In genomic region chr5:172838151-172838875, GRCh38 we compare ENCODE assay signal across 12 cellular contexts. TPM values are rescaled to one million over a fixed set of nuclear protein-coding genes. Genes with fewer than 3 reads are reported as not detected.
DNase-seq lines count a peak whose midpoint lies in the region; ATAC-seq and TF ChIP-seq lines count a peak whose summit lies in the region.
"Had no signal": no experiment of that assay in that cellular context is flagged by ENCODE, and none has a peak within 500 bp of the region (broad histone marks: within the 10 kb centered on the region; RNA-seq: fewer than 3 reads in every experiment).

No MANE protein-coding gene starts in this region.

- H3K36me3 ChIP-seq in naive thymus-derived CD4-positive, alpha-beta T cell (ENCODE audit: control insufficient read depth in 2 of 3, insufficient read depth in 3 of 3, low read length in 3 of 3), result no peaks in the 10 kb centered on the region
- H3K36me3 ChIP-seq in upper lobe of left lung, result peaks cover 0 to 3% (median 0%) of the 10 kb centered on the region in 4 donors

- peaks cover 41% of the 10 kb centered on the region for H3K4me1 Mint-ChIP-seq in activated naive CD4-positive, alpha-beta T cell treated with anti-CD3 and anti-CD28 coated beads for 36 hours (ENCODE audit: low read depth)
- H3K4me1 Mint-ChIP-seq in activated T-helper 17 cell treated with anti-CD3 and anti-CD28 coated beads, Interleukin-2, amount 50 U/mL, for 72 hours, result peaks cover 8% of the 10 kb centered on the region
- peaks cover 35 to 64% (median 48%) of the 10 kb centered on the region in 7 donors for H3K4me1 Mint-ChIP-seq in naive thymus-derived CD4-positive, alpha-beta T cell

- 84 to 100% methylated on average over 1 to 3 of the region's 3 CpGs for WGBS in upper lobe of left lung, 2 donors

- TF ChIP-seq EP300 in upper lobe of left lung (IDR thresholded peaks at IDR 0.05), result no peak

- peak overlapping the region; percentile 85 to 89 for H3K27ac Mint-ChIP-seq in activated naive CD4-positive, alpha-beta T cell treated with anti-CD3 and anti-CD28 coated beads, Interleukin-2, amount 50 U/mL, for 72 hours
- no peak overlapping the region for H3K27ac Mint-ChIP-seq in activated naive CD4-positive, alpha-beta T cell treated with anti-CD3 and anti-CD28 coated beads for 36 hours
- H3K27ac Mint-ChIP-seq in activated T-helper 17 cell treated with anti-CD3 and anti-CD28 coated beads, Interleukin-2, amount 50 U/mL, for 72 hours, result no peak overlapping the region
- peak overlapping the region in 8 of 9 donors; percentile 85 to 97 (median 92) for H3K27ac Mint-ChIP-seq in naive thymus-derived CD4-positive, alpha-beta T cell
- H3K27ac Mint-ChIP-seq: GM23338 had no signal

- TF ChIP-seq CTCF in upper lobe of left lung (IDR thresholded peaks at IDR 0.05), result no peak

- peaks cover 2 to 11% of the 10 kb centered on the region in 2 donors for H3K36me3 Mint-ChIP-seq in activated naive CD4-positive, alpha-beta T cell treated with anti-CD3 and anti-CD28 coated beads, Interleukin-2, amount 50 U/mL, for 72 hours
- H3K36me3 Mint-ChIP-seq in activated naive CD4-positive, alpha-beta T cell treated with anti-CD3 and anti-CD28 coated beads for 36 hours (ENCODE audit: low read depth), result peaks cover 5% of the 10 kb centered on the region
- no peaks in the 10 kb centered on the region for H3K36me3 Mint-ChIP-seq in activated T-helper 17 cell treated with anti-CD3 and anti-CD28 coated beads, Interleukin-2, amount 50 U/mL, for 72 hours (ENCODE audit: low read depth)
- peaks cover 0 to 17% (median 7%) of the 10 kb centered on the region in 5 donors for H3K36me3 Mint-ChIP-seq in naive thymus-derived CD4-positive, alpha-beta T cell

- no peaks in the 10 kb centered on the region for H3K9me3 Mint-ChIP-seq in activated naive CD4-positive, alpha-beta T cell treated with anti-CD3 and anti-CD28 coated beads, Interleukin-2, amount 50 U/mL, for 72 hours
- no peaks in the 10 kb centered on the region for H3K9me3 Mint-ChIP-seq in activated naive CD4-positive, alpha-beta T cell treated with anti-CD3 and anti-CD28 coated beads for 36 hours
- no peaks in the 10 kb centered on the region for H3K9me3 Mint-ChIP-seq in activated T-helper 17 cell treated with anti-CD3 and anti-CD28 coated beads, Interleukin-2, amount 50 U/mL, for 72 hours
- peaks cover 0 to 2% (median 0%) of the 10 kb centered on the region in 11 donors for H3K9me3 Mint-ChIP-seq in naive thymus-derived CD4-positive, alpha-beta T cell
- H3K9me3 Mint-ChIP-seq: GM23338 had no signal

- H3K27me3 Mint-ChIP-seq in activated naive CD4-positive, alpha-beta T cell treated with anti-CD3 and anti-CD28 coated beads for 36 hours (ENCODE audit: low read depth), result no peaks in the 10 kb centered on the region
- H3K27me3 Mint-ChIP-seq in activated T-helper 17 cell treated with anti-CD3 and anti-CD28 coated beads, Interleukin-2, amount 50 U/mL, for 72 hours, result no peaks in the 10 kb centered on the region
- H3K27me3 Mint-ChIP-seq in naive thymus-derived CD4-positive, alpha-beta T cell, result no peaks in the 10 kb centered on the region

- H3K4me3 ChIP-seq in naive thymus-derived CD4-positive, alpha-beta T cell (ENCODE audit: low read length), result no peak overlapping the region
- H3K4me3 ChIP-seq in upper lobe of left lung, result peak overlapping the region in 1 of 4 donors; percentile 3
- H3K4me3 ChIP-seq: GM23338 had no signal

- CTCF ChIA-PET in activated naive CD4-positive, alpha-beta T cell treated with anti-CD3 and anti-CD28 coated beads for 36 hours (lab: Charles Lee), result interaction anchor here (0.6 to 0.7 kb wide), 3 partner anchors 96 to 123 kb away, joined by 3 to 6 read pairs (median 3); no protein-coding TSS in a partner anchor
- CTCF ChIA-PET in naive thymus-derived CD4-positive, alpha-beta T cell (lab: Charles Lee), result no interaction called here

- H3K4me1 ChIP-seq in naive thymus-derived CD4-positive, alpha-beta T cell (ENCODE audit: control insufficient read depth in 2 of 2, insufficient read depth in 2 of 2, low read length in 2 of 2), result peaks cover 20 to 38% of the 10 kb centered on the region in 2 donors
- H3K4me1 ChIP-seq in upper lobe of left lung, result peaks cover 40 to 56% (median 47%) of the 10 kb centered on the region in 4 donors

- H3K9me3 ChIP-seq in naive thymus-derived CD4-positive, alpha-beta T cell (ENCODE audit: control insufficient read depth in 2 of 3, low read length in 3 of 3), result no peaks in the 10 kb centered on the region
- no peaks in the 10 kb centered on the region for H3K9me3 ChIP-seq in upper lobe of left lung

- no peak for DNase-seq in activated naive CD4-positive, alpha-beta T cell treated with anti-CD3 and anti-CD28 coated beads, Interleukin-2, amount 50 U/mL, for 72 hours (ENCODE audit: low spot score in 2 of 2)
- DNase-seq in activated naive CD4-positive, alpha-beta T cell treated with anti-CD3 and anti-CD28 coated beads for 36 hours, result no peak
- no peak for DNase-seq in naive thymus-derived CD4-positive, alpha-beta T cell
- DNase-seq in upper lobe of left lung (no peak), erythroblast (lab: John Stamatoyannopoulos, UW) (no peak)
- DNase-seq: EL; islet precursor cell; stimulated activated naive CD4-positive, alpha-beta T cell treated with Interleukin-2 at 50 U/mL for 16 hours had no signal

- H3K4me3 Mint-ChIP-seq in activated naive CD4-positive, alpha-beta T cell treated with anti-CD3 and anti-CD28 coated beads for 36 hours, result no peak overlapping the region
- peak overlapping the region; percentile 45 for H3K4me3 Mint-ChIP-seq in activated T-helper 17 cell treated with anti-CD3 and anti-CD28 coated beads, Interleukin-2, amount 50 U/mL, for 72 hours
- peak overlapping the region in 8 of 10 donors; percentile 78 to 92 (median 88) for H3K4me3 Mint-ChIP-seq in naive thymus-derived CD4-positive, alpha-beta T cell
- H3K4me3 Mint-ChIP-seq: GM23338 had no signal

- H3K27me3 ChIP-seq in naive thymus-derived CD4-positive, alpha-beta T cell (ENCODE audit: control insufficient read depth in 2 of 2, insufficient read depth in 2 of 2, low read length in 2 of 2), result no peaks in the 10 kb centered on the region
- no peaks in the 10 kb centered on the region for H3K27me3 ChIP-seq in upper lobe of left lung

- peak overlapping the region; percentile 87 for H3K27ac ChIP-seq in naive thymus-derived CD4-positive, alpha-beta T cell (ENCODE audit: low read depth, low read length)
- H3K27ac ChIP-seq in upper lobe of left lung, result peak overlapping the region; percentile 84 to 95 (median 92)

- intact Hi-C loops in activated naive CD4-positive, alpha-beta T cell treated with anti-CD3 and anti-CD28 coated beads for 36 hours (cut with micrococcal nuclease), result no loop called here
- intact Hi-C loops in naive thymus-derived CD4-positive, alpha-beta T cell (cut with micrococcal nuclease), result loop anchor here in 1 of 2 donors (10.0 kb wide), 1 partner anchor 216 kb away; the partner anchor contains the start of gene CREBRF

- POLR2A ChIA-PET in naive thymus-derived CD4-positive, alpha-beta T cell (lab: Charles Lee), result interaction anchor here (0.7 to 5.3 kb wide), 2 partner anchors 29 to 67 kb away, joined by 3 to 61 read pairs; partner anchors contain the start of gene DUSP1

- TF ChIP-seq POLR2A in upper lobe of left lung (IDR thresholded peaks at IDR 0.05) (no peak), erythroblast (IDR thresholded peaks at IDR 0.05; ENCODE audit: low read length) (no peak)

- ATAC-seq in activated naive CD4-positive, alpha-beta T cell treated with anti-CD3 and anti-CD28 coated beads, Interleukin-2, amount 50 U/mL, for 72 hours, result no peak
- no peak for ATAC-seq in activated T-helper 17 cell treated with anti-CD3 and anti-CD28 coated beads, Interleukin-2, amount 50 U/mL, for 72 hours (replicated peaks)
- ATAC-seq in naive thymus-derived CD4-positive, alpha-beta T cell, result no peak
- no peak for ATAC-seq in upper lobe of left lung (ENCODE audit: low FRiP score in 2 of 2)
- no peak for ATAC-seq in GM21515 (IDR thresholded peaks at IDR 0.05; ENCODE audit: unreplicated experiment)
- no peak for ATAC-seq in GM18498 (IDR thresholded peaks at IDR 0.05; ENCODE audit: unreplicated experiment)
- ATAC-seq: GM23338 had no signal

RNA-seq across cellular contexts. Expression of gene ERGIC1, which starts 4.3 kb away (rescaled TPM):
- total RNA-seq in activated naive CD4-positive, alpha-beta T cell treated with anti-CD3 and anti-CD28 coated beads, Interleukin-2, amount 50 U/mL, for 72 hours, result 10 to 100 TPM; 37.0 to 52.9 TPM
- 10 to 100 TPM; 33.4 to 36.2 TPM for total RNA-seq in activated naive CD4-positive, alpha-beta T cell treated with anti-CD3 and anti-CD28 coated beads for 36 hours
- total RNA-seq in activated T-helper 17 cell treated with anti-CD3 and anti-CD28 coated beads, Interleukin-2, amount 50 U/mL, for 72 hours, result 10 to 100 TPM; 34.0 to 35.7 TPM
- 10 to 100 TPM; 44.4 to 71.3 (median 53.5) TPM for total RNA-seq in naive thymus-derived CD4-positive, alpha-beta T cell
- 10 to 100 TPM; 18.3 to 18.9 TPM for polyA plus RNA-seq in naive thymus-derived CD4-positive, alpha-beta T cell
- total RNA-seq in upper lobe of left lung, result 100 to 1,000 TPM; 158 to 225 (median 173) TPM

Comparison
In these comparisons a context has a peak if more than half of its experiments do, and no peak if none do; other contexts are left out.
1. H3K27ac Mint-ChIP-seq: peak in activated naive CD4-positive, alpha-beta T cell treated with anti-CD3 and anti-CD28 coated beads, Interleukin-2, amount 50 U/mL, for 72 hours (2 of 2) and naive thymus-derived CD4-positive, alpha-beta T cell (8 of 9); none in activated naive CD4-positive, alpha-beta T cell treated with anti-CD3 and anti-CD28 coated beads for 36 hours (single experiment) and activated T-helper 17 cell treated with anti-CD3 and anti-CD28 coated beads, Interleukin-2, amount 50 U/mL, for 72 hours (single experiment).